In the genomic region with DNA sequence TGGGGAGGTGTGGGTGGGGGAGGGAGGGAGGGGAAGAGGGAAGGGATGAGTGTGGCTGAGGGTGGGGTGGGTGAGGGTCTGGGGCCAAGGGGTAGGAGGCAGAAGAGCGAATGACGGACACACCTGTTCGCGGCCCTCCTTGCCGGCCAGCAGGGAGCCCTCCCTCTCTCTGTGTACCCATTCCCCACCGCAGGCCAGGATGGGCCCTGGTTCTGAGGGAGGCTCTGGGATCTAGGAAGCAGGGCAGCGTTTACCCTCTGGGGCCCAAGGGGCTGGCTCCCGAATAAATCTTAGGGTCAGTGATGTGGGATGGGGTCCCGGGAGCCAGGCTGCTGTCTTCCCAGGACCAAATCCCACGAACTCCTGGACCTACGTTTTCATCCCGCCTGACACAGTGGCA, we compare ENCODE assay signal across 29 cellular contexts. TPM values are rescaled to one million over a fixed set of nuclear protein-coding genes. Genes with fewer than 3 reads are reported as not detected.
"Had no signal": no experiment of that assay in that cellular context is flagged by ENCODE, and none has a peak within 500 bp of the region (broad histone marks: within the 10 kb centered on the region; RNA-seq: fewer than 3 reads in every experiment).

No MANE protein-coding gene starts in this region.

- H3K9me3 Mint-ChIP-seq: activated naive CD8-positive, alpha-beta T cell treated with anti-CD3 and anti-CD28 coated beads, Interleukin-2, amount 10 ng/mL, durations not matched to agents 7 days and 5 days; activated T-cell treated with anti-CD3 and anti-CD28 coated beads, Interleukin-2, amount 50 U/mL, for 72 hours; brain; nephron; stimulated activated effector memory CD8-positive, alpha-beta T cell treated with anti-CD3 and anti-CD28 coated beads, Interleukin-12 subunit alpha, Interleukin-12 subunit beta, amount 100 ng/mL, for 72 hours; stimulated activated naive CD8-positive, alpha-beta T cell treated with anti-CD3 and anti-CD28 coated beads, Interleukin-15, Interleukin-2, amounts not matched to agents 100 ng/mL and 50 ng/mL, for 24 hours had no signal

- H3K4me3 ChIP-seq: ascending aorta, cardiac muscle cell, coronary artery, gastroesophageal sphincter, lung, ovary, prostate gland, thoracic aorta, uterus had no signal

- H3K4me3 Mint-ChIP-seq: activated naive CD8-positive, alpha-beta T cell treated with anti-CD3 and anti-CD28 coated beads, Interleukin-2, amount 10 ng/mL, durations not matched to agents 7 days and 5 days; activated T-cell treated with anti-CD3 and anti-CD28 coated beads, Interleukin-2, amount 50 U/mL, for 72 hours; stimulated activated effector memory CD8-positive, alpha-beta T cell treated with anti-CD3 and anti-CD28 coated beads, Interleukin-12 subunit alpha, Interleukin-12 subunit beta, amount 100 ng/mL, for 72 hours; stimulated activated naive CD8-positive, alpha-beta T cell treated with anti-CD3 and anti-CD28 coated beads, Interleukin-15, Interleukin-2, amounts not matched to agents 100 ng/mL and 50 ng/mL, for 24 hours had no signal

- H3K27ac Mint-ChIP-seq: activated naive CD8-positive, alpha-beta T cell treated with anti-CD3 and anti-CD28 coated beads, Interleukin-2, amount 10 ng/mL, durations not matched to agents 7 days and 5 days; activated T-cell treated with anti-CD3 and anti-CD28 coated beads, Interleukin-2, amount 50 U/mL, for 72 hours; nephron; stimulated activated effector memory CD8-positive, alpha-beta T cell treated with anti-CD3 and anti-CD28 coated beads, Interleukin-12 subunit alpha, Interleukin-12 subunit beta, amount 100 ng/mL, for 72 hours; stimulated activated naive CD8-positive, alpha-beta T cell treated with anti-CD3 and anti-CD28 coated beads, Interleukin-15, Interleukin-2, amounts not matched to agents 100 ng/mL and 50 ng/mL, for 24 hours had no signal

- H3K4me1 ChIP-seq: ascending aorta, gastroesophageal sphincter, prostate gland had no signal

- H3K36me3 ChIP-seq: ascending aorta, cardiac muscle cell, gastroesophageal sphincter, ovary, prostate gland, thoracic aorta, uterus had no signal

- H3K27ac ChIP-seq: ascending aorta, cardiac muscle cell, coronary artery, dorsolateral prefrontal cortex, gastroesophageal sphincter, ovary, prostate gland, thoracic aorta, uterus had no signal

- H3K4me1 Mint-ChIP-seq: nephron had no signal

- H3K27me3 ChIP-seq: ascending aorta, ovary, uterus had no signal

- H3K36me3 Mint-ChIP-seq: activated naive CD8-positive, alpha-beta T cell treated with anti-CD3 and anti-CD28 coated beads, Interleukin-2, amount 10 ng/mL, durations not matched to agents 7 days and 5 days; brain; stimulated activated effector memory CD8-positive, alpha-beta T cell treated with anti-CD3 and anti-CD28 coated beads, Interleukin-12 subunit alpha, Interleukin-12 subunit beta, amount 100 ng/mL, for 72 hours had no signal

- DNase-seq: activated CD4-positive, alpha-beta T cell treated with anti-CD3 and anti-CD28 coated beads for 4 hours; activated CD4-positive, alpha-beta T cell treated with anti-CD3 and anti-CD28 coated beads, Interleukin-2, amount 50 U/mL, for 4 hours; activated CD4-positive, CD25-positive, alpha-beta regulatory T cell; activated naive CD4-positive, alpha-beta T cell treated with Interleukin-2 at 50 U/mL for 16 hours; activated naive CD8-positive, alpha-beta T cell treated with anti-CD3 and anti-CD28 coated beads, Interleukin-2, amount 10 ng/mL, durations not matched to agents 7 days and 5 days; activated T-cell treated with anti-CD3 and anti-CD28 coated beads for 4 hours; activated T-cell treated with anti-CD3 and anti-CD28 coated beads, Interleukin-2, amount 50 U/mL, for 72 hours; effector memory CD4-positive, alpha-beta T cell; hippocampal formation; kidney glomerular epithelial cell; ovary; small intestine; stimulated activated CD4-positive, alpha-beta T cell treated with anti-CD3 and anti-CD28 coated beads, Interleukin-4, amount 100 ng/mL, for 24 hours; trophoblast cell; uterus had no signal

- H3K9me3 ChIP-seq: ascending aorta, gastroesophageal sphincter, ovary, prostate gland, thoracic aorta, uterus had no signal

RNA-seq across cellular contexts. Expression of a gene that starts 46.0 kb away (rescaled TPM):
- total RNA-seq: fibroblast of lung, fibroblast of villous mesenchyme, uterus had no signal
- polyA plus RNA-seq: fibroblast of lung, ovary had no signal
